In genomic region chr12:113116875-113117274, GRCh38 we compare ENCODE assay signal across 2 cellular contexts.
TF ChIP-seq lines count a peak whose summit lies in the region.

No MANE protein-coding gene starts in this region.

TF ChIP-seq in HepG2, 621 proteins besides CTCF, POLR2A, EP300 and RAD21:
- TF ChIP-seq TCF7L2 (IDR thresholded peaks at IDR 0.05; ENCODE audit: low read depth, low read length) (no peak), ZNF143 (CRISPR knock-in tag; IDR thresholded peaks at IDR 0.05) (peak; percentile 70), ZNF7 (CRISPR knock-in tag; IDR thresholded peaks at IDR 0.05) (no peak)

TF ChIP-seq in WTC11, 78 proteins besides CTCF, POLR2A, EP300 and RAD21:
- TF ChIP-seq ATF1 (CRISPR knock-in tag; IDR thresholded peaks at IDR 0.05) (no peak), EMX1 (CRISPR knock-in tag; IDR thresholded peaks at IDR 0.05) (no peak), MXD4 (CRISPR knock-in tag; IDR thresholded peaks at IDR 0.05; ENCODE audit: borderline replicate concordance) (no peak), NR1H2 (CRISPR knock-in tag; IDR thresholded peaks at IDR 0.05) (no peak), FOXP4 (CRISPR knock-in tag; IDR thresholded peaks at IDR 0.05) (no peak), NR2C2 (CRISPR knock-in tag; IDR thresholded peaks at IDR 0.05) (no peak), ELF4 (CRISPR knock-in tag; IDR thresholded peaks at IDR 0.05; ENCODE audit: low read depth) (no peak), ARID4B (CRISPR knock-in tag; IDR thresholded peaks at IDR 0.05; ENCODE audit: borderline replicate concordance) (no peak), USF2 (CRISPR knock-in tag; IDR thresholded peaks at IDR 0.05) (no peak), GABPB1 (CRISPR knock-in tag; IDR thresholded peaks at IDR 0.05) (no peak), E2F5 (CRISPR knock-in tag; IDR thresholded peaks at IDR 0.05) (no peak)
